Comparison of ENCODE assay signal across 15 cellular contexts in genomic region chr7:10802526-10802925, GRCh38.
DNase-seq lines count a peak whose midpoint lies in the region; ATAC-seq and TF ChIP-seq lines count a peak whose summit lies in the region.
"Had no signal": no experiment of that assay in that cellular context is flagged by ENCODE, and none has a peak within 500 bp of the region (broad histone marks: within the 10 kb centered on the region; RNA-seq: fewer than 3 reads in every experiment).

No MANE protein-coding gene starts in this region.

- no peaks in the 10 kb centered on the region for H3K4me1 Mint-ChIP-seq in T-helper 17 cell

- H3K27me3 Mint-ChIP-seq in T-helper 17 cell: no peaks in the 10 kb centered on the region

- 32 to 33% methylated on average over 2 of the region's 2 CpGs for WGBS in GM23248 (ENCODE audit: low coverage in 1 of 2, low lambda C conversion rate in 2 of 2, missing lambda C conversion rate in 2 of 2), 2 experiments
- 75 to 77% methylated on average over 2 of the region's 2 CpGs for WGBS in transverse colon (ENCODE audit: low coverage in 1 of 2), 2 donors

- TF ChIP-seq POLR2A in transverse colon (IDR thresholded peaks at IDR 0.05): no peak

- H3K4me3 ChIP-seq in GM23248 (no peak overlapping the region), adipocyte (ENCODE audit: low read length) (no peak overlapping the region), fibroblast of mammary gland (ENCODE audit: control insufficient read depth, low read depth, low read length) (no peak overlapping the region), retinal pigment epithelial cell (ENCODE audit: low read length) (no peak overlapping the region), HAP-1 (no peak overlapping the region), transverse colon (no peak overlapping the region)
- H3K4me3 ChIP-seq: BLaER1 treated with 17β-estradiol and CSF1 and Interleukin-3, amounts not matched to agents 10 nM and 100 nM had no signal

- no peaks in the 10 kb centered on the region for H3K9me2 ChIP-seq in GM23248 (ENCODE audit: insufficient read depth)

- no peak overlapping the region for H3K9ac ChIP-seq in GM23248
- no peak overlapping the region for H3K9ac ChIP-seq in adipocyte (ENCODE audit: low read length)
- H3K9ac ChIP-seq: BLaER1 treated with 17β-estradiol and CSF1 and Interleukin-3, amounts not matched to agents 10 nM and 100 nM; KMS-11 had no signal

- DNase-seq in GM23248 (peak; percentile 78), adipocyte (ENCODE audit: low read depth) (peak; percentile 0), fibroblast of mammary gland (ENCODE audit: low read depth) (peak; percentile 92), retinal pigment epithelial cell (ENCODE audit: low read depth) (peak; percentile 83), HAP-1 (ENCODE audit: low spot score in 2 of 2) (no peak), transverse colon (no peak), T-helper 17 cell (no peak)
- DNase-seq: activated CD4-positive, alpha-beta memory T cell treated with anti-CD3 and anti-CD28 coated beads for 36 hours; central memory CD4-positive, alpha-beta T cell; NCI-H187 treated with DMSO at 0.1 percent for 48 hours; NCI-H526 treated with DMSO at 0.1 percent for 48 hours had no signal

- no peaks in the 10 kb centered on the region for H4K20me1 ChIP-seq in GM23248 (ENCODE audit: insufficient read depth)
- H4K20me1 ChIP-seq: BLaER1 treated with 17β-estradiol and CSF1 and Interleukin-3, amounts not matched to agents 10 nM and 100 nM had no signal

- in situ Hi-C loops in GM23248 (cut with MboI): no loop called here
- in situ Hi-C loops in HAP-1 (cut with MboI; ENCODE audit: low sequenced_read_pairs): no loop called here
- in situ Hi-C loops in transverse colon (cut with MboI; ENCODE audit: low pct_ligation_motif_present in 1 of 4, low pct_unique_long_range_greater_than_20kb in 1 of 4, low sequenced_read_pairs in 3 of 4): no loop called here

- ATAC-seq in GM19351 (IDR thresholded peaks at IDR 0.05; ENCODE audit: unreplicated experiment): no peak
- no peak for ATAC-seq in T-helper 17 cell
- ATAC-seq: Right ventricle myocardium inferior had no signal

- peak overlapping the region; percentile 47; the same call in 1 of the 2 replicates for H2AFZ ChIP-seq in GM23248

- intact Hi-C loops in transverse colon (cut with DNase I; ENCODE audit: low total_unique reads): no loop called here

- H3K9me3 ChIP-seq in GM23248 (ENCODE audit: low read depth): no peaks in the 10 kb centered on the region
- no peaks in the 10 kb centered on the region for H3K9me3 ChIP-seq in adipocyte (ENCODE audit: control insufficient read depth, low read length)
- no peaks in the 10 kb centered on the region; the same call in 1 of the 2 replicates for H3K9me3 ChIP-seq in HAP-1
- H3K9me3 ChIP-seq in transverse colon: no peaks in the 10 kb centered on the region
- no peaks in the 10 kb centered on the region for H3K9me3 ChIP-seq in T-helper 17 cell (ENCODE audit: control insufficient read depth, low read length, poor library complexity, severe bottlenecking)
- H3K9me3 ChIP-seq: BLaER1 treated with 17β-estradiol and CSF1 and Interleukin-3, amounts not matched to agents 10 nM and 100 nM had no signal

- H3K27me3 ChIP-seq in GM23248 (replicated peaks; ENCODE audit: insufficient read depth) (no peaks in the 10 kb centered on the region), adipocyte (replicated peaks; ENCODE audit: control insufficient read depth, insufficient read depth, low read length) (no peaks in the 10 kb centered on the region), HAP-1 (ENCODE audit: low read depth) (no peaks in the 10 kb centered on the region), transverse colon (no peaks in the 10 kb centered on the region)
- H3K27me3 ChIP-seq: BLaER1 treated with 17β-estradiol and CSF1 and Interleukin-3, amounts not matched to agents 10 nM and 100 nM had no signal

- no peaks in the 10 kb centered on the region for H3F3A ChIP-seq in GM23248 (ENCODE audit: insufficient read depth)

- H3K79me2 ChIP-seq in GM23248 (ENCODE audit: insufficient read depth): no peaks in the 10 kb centered on the region

- no peak for TF ChIP-seq EP300 in transverse colon (IDR thresholded peaks at IDR 0.05; ENCODE audit: low read depth)

- H3K36me3 Mint-ChIP-seq in T-helper 17 cell (ENCODE audit: low read depth): no peaks in the 10 kb centered on the region
- H3K36me3 Mint-ChIP-seq: activated CD4-positive, alpha-beta memory T cell treated with anti-CD3 and anti-CD28 coated beads for 36 hours had no signal

- TF ChIP-seq CTCF in fibroblast of mammary gland (conservative IDR thresholded peaks at IDR 0.05; ENCODE audit: control insufficient read depth, insufficient read depth, low read depth, low read length) (no peak), retinal pigment epithelial cell (conservative IDR thresholded peaks at IDR 0.05; ENCODE audit: low read depth, low read length) (no peak), transverse colon (IDR thresholded peaks at IDR 0.05) (no peak)

- H3K27ac ChIP-seq in GM23248 (no peak overlapping the region), transverse colon (no peak overlapping the region)
- H3K27ac ChIP-seq: BLaER1 treated with 17β-estradiol and CSF1 and Interleukin-3, amounts not matched to agents 10 nM and 100 nM; KMS-11 had no signal

- H3K4me3 Mint-ChIP-seq in T-helper 17 cell: no peak overlapping the region
- H3K4me3 Mint-ChIP-seq: activated CD4-positive, alpha-beta memory T cell treated with anti-CD3 and anti-CD28 coated beads for 36 hours had no signal

- H3K4me2 ChIP-seq in GM23248 (ENCODE audit: unreplicated experiment): no peak overlapping the region
- H3K4me2 ChIP-seq: BLaER1 treated with 17β-estradiol and CSF1 and Interleukin-3, amounts not matched to agents 10 nM and 100 nM; KMS-11 had no signal

- H3K4me1 ChIP-seq in GM23248 (ENCODE audit: insufficient read depth) (peaks cover 5% of the 10 kb centered on the region; the same call in 1 of the 2 replicates), adipocyte (ENCODE audit: control insufficient read depth, insufficient read depth, low read length) (no peaks in the 10 kb centered on the region), HAP-1 (no peaks in the 10 kb centered on the region), transverse colon (no peaks in the 10 kb centered on the region)
- H3K4me1 ChIP-seq: BLaER1 treated with 17β-estradiol and CSF1 and Interleukin-3, amounts not matched to agents 10 nM and 100 nM had no signal

- no peak overlapping the region for H3K27ac Mint-ChIP-seq in T-helper 17 cell
- H3K27ac Mint-ChIP-seq: activated CD4-positive, alpha-beta memory T cell treated with anti-CD3 and anti-CD28 coated beads for 36 hours had no signal

- H3K36me3 ChIP-seq in GM23248 (ENCODE audit: low read depth): no peaks in the 10 kb centered on the region
- H3K36me3 ChIP-seq in adipocyte (ENCODE audit: control insufficient read depth, insufficient read depth, low read length, severe bottlenecking): no peaks in the 10 kb centered on the region
- no peaks in the 10 kb centered on the region for H3K36me3 ChIP-seq in HAP-1 (replicated peaks)
- no peaks in the 10 kb centered on the region for H3K36me3 ChIP-seq in transverse colon
- H3K36me3 ChIP-seq: BLaER1 treated with 17β-estradiol and CSF1 and Interleukin-3, amounts not matched to agents 10 nM and 100 nM had no signal

Comparison
In these comparisons a context has a peak if more than half of its experiments do, and no peak if none do; other contexts are left out.
1. DNase-seq: peak in GM23248 (single experiment), adipocyte (single experiment), fibroblast of mammary gland (single experiment) and retinal pigment epithelial cell (single experiment); none in HAP-1 (0 of 2), transverse colon (single experiment) and T-helper 17 cell (0 of 3).